ENCODE assay signal across 11 cellular contexts in genomic region chr12:110366474-110367208, GRCh38. TPM values are rescaled to one million over a fixed set of nuclear protein-coding genes. Genes with fewer than 3 reads are reported as not detected.
A peak's percentile ranks its signal among the peaks of the same experiment; 100 is the strongest.
DNase-seq lines count a peak whose midpoint lies in the region; ATAC-seq and TF ChIP-seq lines count a peak whose summit lies in the region.
"Had no signal": no experiment of that assay in that cellular context is flagged by ENCODE, and none has a peak within 500 bp of the region (broad histone marks: within the 10 kb centered on the region; RNA-seq: fewer than 3 reads in every experiment).

No MANE protein-coding gene starts in this region.

- WGBS in urinary bladder: 44% methylated on average over 13 of the region's 13 CpGs

- peaks cover 7% of the 10 kb centered on the region for H3K4me1 Mint-ChIP-seq in brain
- H3K4me1 Mint-ChIP-seq: activated naive CD8-positive, alpha-beta T cell treated with anti-CD3 and anti-CD28 coated beads, Interleukin-2, amount 10 ng/mL, durations not matched to agents 7 days and 5 days had no signal

- no peak for TF ChIP-seq CTCF in brain (conservative IDR thresholded peaks at IDR 0.05)
- TF ChIP-seq CTCF in mucosa of descending colon (IDR thresholded peaks at IDR 0.05): no peak

- ATAC-seq in mucosa of descending colon: peak; percentile 13
- no peak for ATAC-seq in left colon

- H3K27ac ChIP-seq in urinary bladder (ENCODE audit: low read depth): peak overlapping the region; percentile 85

- no peak overlapping the region for H3K4me3 ChIP-seq in mucosa of descending colon
- H3K4me3 ChIP-seq in urinary bladder (ENCODE audit: low read depth, low read length): no peak overlapping the region

- H3K4me1 ChIP-seq in mucosa of descending colon (ENCODE audit: low read depth): no peaks in the 10 kb centered on the region
- H3K4me1 ChIP-seq in urinary bladder (ENCODE audit: insufficient read depth): peaks cover 2% of the 10 kb centered on the region

- DNase-seq in activated effector memory CD4-positive, alpha-beta T cell treated with anti-CD3 and anti-CD28 coated beads, Interleukin-2, amount 50 U/mL, for 16 hours: peak; percentile 55
- DNase-seq in activated effector memory CD4-positive, alpha-beta T cell treated with Interleukin-2 at 50 U/mL for 16 hours: no peak
- DNase-seq in mucosa of descending colon (no peak), left colon (no peak), head of caudate nucleus (no peak), UCSD-AML1 (lab: John Stamatoyannopoulos, UW; ENCODE audit: unreplicated experiment) (no peak)
- DNase-seq: activated CD8-positive, alpha-beta memory T cell treated with anti-CD3 and anti-CD28 coated beads, Interleukin-2, amount 50 U/mL, for 48 hours; activated naive CD8-positive, alpha-beta T cell treated with anti-CD3 and anti-CD28 coated beads, Interleukin-2, amount 10 ng/mL, durations not matched to agents 7 days and 5 days; cortex of kidney had no signal

- H3K36me3 ChIP-seq in mucosa of descending colon (ENCODE audit: low read depth) (no peaks in the 10 kb centered on the region), urinary bladder (ENCODE audit: insufficient read depth) (no peaks in the 10 kb centered on the region)

- no peaks in the 10 kb centered on the region for H3K9me3 ChIP-seq in mucosa of descending colon

- no peaks in the 10 kb centered on the region for H3K27me3 Mint-ChIP-seq in brain
- H3K27me3 Mint-ChIP-seq: activated naive CD8-positive, alpha-beta T cell treated with anti-CD3 and anti-CD28 coated beads, Interleukin-2, amount 10 ng/mL, durations not matched to agents 7 days and 5 days had no signal

- peaks cover 6% of the 10 kb centered on the region for H3K36me3 Mint-ChIP-seq in brain
- H3K36me3 Mint-ChIP-seq: activated naive CD8-positive, alpha-beta T cell treated with anti-CD3 and anti-CD28 coated beads, Interleukin-2, amount 10 ng/mL, durations not matched to agents 7 days and 5 days had no signal

- no peaks in the 10 kb centered on the region for H3K9me3 Mint-ChIP-seq in brain
- H3K9me3 Mint-ChIP-seq: activated naive CD8-positive, alpha-beta T cell treated with anti-CD3 and anti-CD28 coated beads, Interleukin-2, amount 10 ng/mL, durations not matched to agents 7 days and 5 days had no signal

- no peak overlapping the region for H3K4me3 Mint-ChIP-seq in brain
- H3K4me3 Mint-ChIP-seq: activated naive CD8-positive, alpha-beta T cell treated with anti-CD3 and anti-CD28 coated beads, Interleukin-2, amount 10 ng/mL, durations not matched to agents 7 days and 5 days had no signal

- intact Hi-C loops in mucosa of descending colon (cut with DNase I, micrococcal nuclease) (no loop called here), left colon (cut with DNase I, micrococcal nuclease) (no loop called here), head of caudate nucleus (cut with DNase I) (no loop called here)

- peak overlapping the region in 4 of 5 experiments; percentile 47 to 94 (median 86) for H3K27ac Mint-ChIP-seq in brain
- H3K27ac Mint-ChIP-seq: activated naive CD8-positive, alpha-beta T cell treated with anti-CD3 and anti-CD28 coated beads, Interleukin-2, amount 10 ng/mL, durations not matched to agents 7 days and 5 days had no signal

RNA-seq across cellular contexts. Expression of gene ANAPC7, which starts 36.9 kb away (rescaled TPM):
- polyA plus RNA-seq in brain (ENCODE audit: insufficient read depth, low read depth, low replicate concordance) (34.8 TPM), urinary bladder (39.4 TPM)
- total RNA-seq in mucosa of descending colon (10 to 100 TPM; 31.9 to 50.3 (median 32.8) TPM), urinary bladder (56.6 TPM), left colon (10 to 100 TPM; 27.3 to 31.1 TPM)
